In genomic region chr7:7968544-7969305, GRCh38 we compare ENCODE assay signal across 1 cellular context.
TF ChIP-seq lines count a peak whose summit lies in the region.

GLCCI1 (plus strand) TSS chr7:7968796; CDS start chr7:7969351, 555 bp downstream.

TF ChIP-seq in K562, 482 proteins besides CTCF, POLR2A, EP300 and RAD21 (continued from another document and continues in another):
- TF ChIP-seq E2F6 (IDR thresholded peaks at IDR 0.05; ENCODE audit: borderline replicate concordance in 1 of 2, extremely low read depth in 1 of 2, insufficient read depth in 1 of 2, insufficient read length in 1 of 2, low read depth in 1 of 2, low read length in 1 of 2, poor library complexity in 1 of 2, severe bottlenecking in 1 of 2) (peak in 1 of 2 experiments; percentile 44), USF1 (CRISPR knock-in tag; IDR thresholded peaks at IDR 0.05) (peak; percentile 59), ZBTB34 (CRISPR knock-in tag; IDR thresholded peaks at IDR 0.05) (no peak), NONO (IDR thresholded peaks at IDR 0.05; ENCODE audit: low read depth in 2 of 2, low read length in 1 of 2) (peak; percentile 62 to 64), ARID3B (CRISPR knock-in tag; IDR thresholded peaks at IDR 0.05; ENCODE audit: borderline replicate concordance) (no peak), RFX7 (CRISPR knock-in tag; IDR thresholded peaks at IDR 0.05) (no peak), POLR2B (IDR thresholded peaks at IDR 0.05; ENCODE audit: low read depth, partially characterized antibody) (peak; percentile 78), CC2D1A (IDR thresholded peaks at IDR 0.05) (no peak), PHF21A (IDR thresholded peaks at IDR 0.05; ENCODE audit: borderline replicate concordance, low read depth) (peak; percentile 46; the same call in 1 of the 2 replicates), FOXP1 (CRISPR knock-in tag; IDR thresholded peaks at IDR 0.05) (peak; percentile 66), RNF2 (IDR thresholded peaks at IDR 0.05) (peak; percentile 45; the same call in 1 of the 2 replicates), STAT5A (IDR thresholded peaks at IDR 0.05; ENCODE audit: borderline replicate concordance, low read length) (no peak), ID3 (CRISPR knock-in tag; IDR thresholded peaks at IDR 0.05) (no peak), ID3 (tag; IDR thresholded peaks at IDR 0.05) (peak; percentile 68), E2F3 (CRISPR knock-in tag; IDR thresholded peaks at IDR 0.05) (peak; percentile 74), ZNF24 (IDR thresholded peaks at IDR 0.05) (no peak), THRA (IDR thresholded peaks at IDR 0.05) (no peak), CREM (IDR thresholded peaks at IDR 0.05; ENCODE audit: low read depth) (peak; percentile 76), CHD1 (IDR thresholded peaks at IDR 0.05; ENCODE audit: low read length) (peak; percentile 91), ZNF197 (CRISPR knock-in tag; IDR thresholded peaks at IDR 0.05; ENCODE audit: low read depth) (no peak), TFE3 (CRISPR knock-in tag; IDR thresholded peaks at IDR 0.05) (no peak), ZNF140 (CRISPR knock-in tag; IDR thresholded peaks at IDR 0.05) (no peak), ZBED1 (IDR thresholded peaks at IDR 0.05) (0 out of 2 replicates have a peak, but pooled peaks have one; percentile 5), ZNF165 (CRISPR knock-in tag; IDR thresholded peaks at IDR 0.05; ENCODE audit: borderline replicate concordance) (no peak), TBP (optimal IDR thresholded peaks at IDR 0.05; ENCODE audit: low read depth, low read length) (peak; percentile 55), ZNF263 (CRISPR knock-in tag; IDR thresholded peaks at IDR 0.05; ENCODE audit: borderline replicate concordance) (peak; percentile 70; the same call in 1 of the 2 replicates), EGR1 (conservative IDR thresholded peaks at IDR 0.05) (peak; percentile 70), ZBTB1 (CRISPR knock-in tag; IDR thresholded peaks at IDR 0.05; ENCODE audit: borderline replicate concordance, low read depth) (peak; percentile 99), PATZ1 (CRISPR knock-in tag; IDR thresholded peaks at IDR 0.05; ENCODE audit: borderline replicate concordance) (no peak), ZNF124 (CRISPR knock-in tag; IDR thresholded peaks at IDR 0.05) (no peak), CBFB (CRISPR knock-in tag; IDR thresholded peaks at IDR 0.05) (peak; percentile 20; the same call in 1 of the 2 replicates), ZFX (CRISPR knock-in tag; IDR thresholded peaks at IDR 0.05) (peak; percentile 96)
- TF ChIP-seq, protein P1, sequence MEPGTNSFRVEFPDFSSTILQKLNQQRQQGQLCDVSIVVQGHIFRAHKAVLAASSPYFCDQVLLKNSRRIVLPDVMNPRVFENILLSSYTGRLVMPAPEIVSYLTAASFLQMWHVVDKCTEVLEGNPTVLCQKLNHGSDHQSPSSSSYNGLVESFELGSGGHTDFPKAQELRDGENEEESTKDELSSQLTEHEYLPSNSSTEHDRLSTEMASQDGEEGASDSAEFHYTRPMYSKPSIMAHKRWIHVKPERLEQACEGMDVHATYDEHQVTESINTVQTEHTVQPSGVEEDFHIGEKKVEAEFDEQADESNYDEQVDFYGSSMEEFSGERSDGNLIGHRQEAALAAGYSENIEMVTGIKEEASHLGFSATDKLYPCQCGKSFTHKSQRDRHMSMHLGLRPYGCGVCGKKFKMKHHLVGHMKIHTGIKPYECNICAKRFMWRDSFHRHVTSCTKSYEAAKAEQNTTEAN (CRISPR knock-in tag; IDR thresholded peaks at IDR 0.05) = no peak; the same call in none of the 2 replicates
- TF ChIP-seq, protein P2, sequence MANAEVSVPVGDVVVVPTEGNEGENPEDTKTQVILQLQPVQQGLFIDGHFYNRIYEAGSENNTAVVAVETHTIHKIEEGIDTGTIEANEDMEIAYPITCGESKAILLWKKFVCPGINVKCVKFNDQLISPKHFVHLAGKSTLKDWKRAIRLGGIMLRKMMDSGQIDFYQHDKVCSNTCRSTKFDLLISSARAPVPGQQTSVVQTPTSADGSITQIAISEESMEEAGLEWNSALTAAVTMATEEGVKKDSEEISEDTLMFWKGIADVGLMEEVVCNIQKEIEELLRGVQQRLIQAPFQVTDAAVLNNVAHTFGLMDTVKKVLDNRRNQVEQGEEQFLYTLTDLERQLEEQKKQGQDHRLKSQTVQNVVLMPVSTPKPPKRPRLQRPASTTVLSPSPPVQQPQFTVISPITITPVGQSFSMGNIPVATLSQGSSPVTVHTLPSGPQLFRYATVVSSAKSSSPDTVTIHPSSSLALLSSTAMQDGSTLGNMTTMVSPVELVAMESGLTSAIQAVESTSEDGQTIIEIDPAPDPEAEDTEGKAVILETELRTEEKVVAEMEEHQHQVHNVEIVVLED (CRISPR knock-in tag; IDR thresholded peaks at IDR 0.05) = peak; percentile 62; the same call in 1 of the 2 replicates
- TF ChIP-seq, protein P3, sequence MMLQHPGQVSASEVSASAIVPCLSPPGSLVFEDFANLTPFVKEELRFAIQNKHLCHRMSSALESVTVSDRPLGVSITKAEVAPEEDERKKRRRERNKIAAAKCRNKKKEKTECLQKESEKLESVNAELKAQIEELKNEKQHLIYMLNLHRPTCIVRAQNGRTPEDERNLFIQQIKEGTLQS (IDR thresholded peaks at IDR 0.05) = no peak
- TF ChIP-seq, protein P3 (CRISPR knock-in tag; conservative IDR thresholded peaks at IDR 0.05) = no peak
- TF ChIP-seq, protein P4, sequence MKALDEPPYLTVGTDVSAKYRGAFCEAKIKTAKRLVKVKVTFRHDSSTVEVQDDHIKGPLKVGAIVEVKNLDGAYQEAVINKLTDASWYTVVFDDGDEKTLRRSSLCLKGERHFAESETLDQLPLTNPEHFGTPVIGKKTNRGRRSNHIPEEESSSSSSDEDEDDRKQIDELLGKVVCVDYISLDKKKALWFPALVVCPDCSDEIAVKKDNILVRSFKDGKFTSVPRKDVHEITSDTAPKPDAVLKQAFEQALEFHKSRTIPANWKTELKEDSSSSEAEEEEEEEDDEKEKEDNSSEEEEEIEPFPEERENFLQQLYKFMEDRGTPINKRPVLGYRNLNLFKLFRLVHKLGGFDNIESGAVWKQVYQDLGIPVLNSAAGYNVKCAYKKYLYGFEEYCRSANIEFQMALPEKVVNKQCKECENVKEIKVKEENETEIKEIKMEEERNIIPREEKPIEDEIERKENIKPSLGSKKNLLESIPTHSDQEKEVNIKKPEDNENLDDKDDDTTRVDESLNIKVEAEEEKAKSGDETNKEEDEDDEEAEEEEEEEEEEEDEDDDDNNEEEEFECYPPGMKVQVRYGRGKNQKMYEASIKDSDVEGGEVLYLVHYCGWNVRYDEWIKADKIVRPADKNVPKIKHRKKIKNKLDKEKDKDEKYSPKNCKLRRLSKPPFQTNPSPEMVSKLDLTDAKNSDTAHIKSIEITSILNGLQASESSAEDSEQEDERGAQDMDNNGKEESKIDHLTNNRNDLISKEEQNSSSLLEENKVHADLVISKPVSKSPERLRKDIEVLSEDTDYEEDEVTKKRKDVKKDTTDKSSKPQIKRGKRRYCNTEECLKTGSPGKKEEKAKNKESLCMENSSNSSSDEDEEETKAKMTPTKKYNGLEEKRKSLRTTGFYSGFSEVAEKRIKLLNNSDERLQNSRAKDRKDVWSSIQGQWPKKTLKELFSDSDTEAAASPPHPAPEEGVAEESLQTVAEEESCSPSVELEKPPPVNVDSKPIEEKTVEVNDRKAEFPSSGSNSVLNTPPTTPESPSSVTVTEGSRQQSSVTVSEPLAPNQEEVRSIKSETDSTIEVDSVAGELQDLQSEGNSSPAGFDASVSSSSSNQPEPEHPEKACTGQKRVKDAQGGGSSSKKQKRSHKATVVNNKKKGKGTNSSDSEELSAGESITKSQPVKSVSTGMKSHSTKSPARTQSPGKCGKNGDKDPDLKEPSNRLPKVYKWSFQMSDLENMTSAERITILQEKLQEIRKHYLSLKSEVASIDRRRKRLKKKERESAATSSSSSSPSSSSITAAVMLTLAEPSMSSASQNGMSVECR (CRISPR knock-in tag; IDR thresholded peaks at IDR 0.05) = 0 out of 2 replicates have a peak, but pooled peaks have one; percentile 16
- TF ChIP-seq, protein P5, sequence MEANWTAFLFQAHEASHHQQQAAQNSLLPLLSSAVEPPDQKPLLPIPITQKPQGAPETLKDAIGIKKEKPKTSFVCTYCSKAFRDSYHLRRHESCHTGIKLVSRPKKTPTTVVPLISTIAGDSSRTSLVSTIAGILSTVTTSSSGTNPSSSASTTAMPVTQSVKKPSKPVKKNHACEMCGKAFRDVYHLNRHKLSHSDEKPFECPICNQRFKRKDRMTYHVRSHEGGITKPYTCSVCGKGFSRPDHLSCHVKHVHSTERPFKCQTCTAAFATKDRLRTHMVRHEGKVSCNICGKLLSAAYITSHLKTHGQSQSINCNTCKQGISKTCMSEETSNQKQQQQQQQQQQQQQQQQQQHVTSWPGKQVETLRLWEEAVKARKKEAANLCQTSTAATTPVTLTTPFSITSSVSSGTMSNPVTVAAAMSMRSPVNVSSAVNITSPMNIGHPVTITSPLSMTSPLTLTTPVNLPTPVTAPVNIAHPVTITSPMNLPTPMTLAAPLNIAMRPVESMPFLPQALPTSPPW (CRISPR knock-in tag; IDR thresholded peaks at IDR 0.05) = peak; percentile 97
